Comparison of ENCODE assay signal across 8 cellular contexts in the genomic region with DNA sequence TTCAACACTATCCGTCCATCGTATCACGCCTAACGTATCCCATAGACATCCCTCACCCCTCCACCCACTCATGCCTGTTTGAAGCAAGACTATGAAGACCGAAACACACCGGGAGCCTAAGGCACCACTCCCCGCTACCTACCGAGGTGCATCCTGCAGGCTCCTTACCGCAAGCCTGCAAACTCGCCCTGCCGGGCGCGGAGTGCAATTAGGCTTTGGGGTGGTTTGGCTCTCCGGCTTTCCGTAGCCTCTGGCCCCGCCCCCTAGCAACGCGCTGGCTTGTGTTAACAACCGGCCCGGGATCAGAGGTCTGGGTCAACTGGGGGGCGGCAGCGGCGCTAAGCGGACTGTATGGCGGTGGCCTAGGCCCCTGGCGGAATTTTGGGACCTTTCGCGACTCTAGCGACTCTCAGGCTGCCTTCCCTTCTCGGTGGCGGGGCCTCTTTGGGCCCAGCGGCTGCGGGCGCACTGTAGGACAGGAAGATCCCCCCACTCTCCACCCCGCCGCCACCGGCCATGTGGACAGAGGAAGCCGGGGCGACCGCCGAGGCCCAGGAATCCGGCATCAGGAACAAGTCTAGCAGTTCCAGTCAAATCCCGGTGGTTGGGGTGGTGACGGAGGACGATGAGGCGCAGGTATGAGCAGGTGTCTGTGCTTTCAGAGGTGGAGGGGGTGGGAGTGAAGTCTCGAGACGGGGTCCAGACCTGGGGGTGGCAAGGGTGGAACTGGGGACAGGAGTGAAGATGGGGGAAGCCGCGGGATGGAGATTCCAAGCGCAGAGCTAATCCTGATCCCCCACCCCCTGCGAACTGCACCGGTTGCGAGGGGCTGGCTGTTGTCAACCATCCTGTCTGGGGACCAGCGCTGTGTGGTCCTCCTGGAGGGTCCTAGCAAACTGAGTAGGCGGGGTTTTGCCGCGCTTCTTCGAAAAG. TPM values are rescaled to one million over a fixed set of nuclear protein-coding genes. Genes with fewer than 3 reads are reported as not detected.
DNase-seq lines count a peak whose midpoint lies in the region; ATAC-seq and TF ChIP-seq lines count a peak whose summit lies in the region.

CFAP69 (plus strand) TSS at position 266 of the 933 bp plus-strand sequence; CDS start at position 517, 251 bp downstream.

- CTCF ChIA-PET in A673 (lab: Charles Lee) (no interaction called here), activated B cell treated with CpG ODN at 0.5 μM for 24 hours (lab: Charles Lee) (interaction anchor here (1.0 kb wide), 1 partner anchor 18 kb away, joined by 3 read pairs; no protein-coding TSS in a partner anchor)

- TF ChIP-seq POLR2A in spleen (IDR thresholded peaks at IDR 0.05) = no peak

- H3K9me3 ChIP-seq in A673 (ENCODE audit: low read depth, low read length, poor library complexity, severe bottlenecking) = no peaks in the 10 kb centered on the region
- no peaks in the 10 kb centered on the region for H3K9me3 ChIP-seq in spleen

- WGBS in spleen, 5 donors = 1 to 2% (median 1%) methylated on average over 26 to 59 of the region's 59 CpGs

- BruUV-seq in A673 (replicated peaks; lab: Mats Ljungman, UMichigan) = no TSS peak

- no peaks in the 10 kb centered on the region for H3K36me3 ChIP-seq in A673 (ENCODE audit: insufficient read depth, low read length, poor library complexity, severe bottlenecking)
- no peaks in the 10 kb centered on the region for H3K36me3 ChIP-seq in spleen

- DNase-seq in A673 (ENCODE audit: low spot score) (peak; percentile 92), NCI-H2171 (lab: John Stamatoyannopoulos, UW) (peak; percentile 81), activated B cell treated with CpG ODN at 0.5 μM for 24 hours (peak; percentile 82), cardiac fibroblast (ENCODE audit: low read depth in 2 of 2) (peak; percentile 91 to 92), iris pigment epithelial cell (ENCODE audit: low read depth) (peak; percentile 83), spleen (peak; percentile 95)

- peak within 1 kb of the TSS; percentile 87 for H3K4me3 Mint-ChIP-seq in activated B cell treated with CpG ODN at 0.5 μM for 24 hours

- POLR2A ChIA-PET in A673 (lab: Charles Lee; ENCODE audit: low non-redundant PET) (no interaction called here), activated B cell treated with CpG ODN at 0.5 μM for 24 hours (lab: Charles Lee) (no interaction called here)

- 0 out of 2 replicates have a peak, but pooled peaks have one; percentile 14 for TF ChIP-seq CTCF in A673 (conservative IDR thresholded peaks at IDR 0.05; ENCODE audit: low read depth, low read length)
- TF ChIP-seq CTCF in activated B cell treated with CpG ODN at 0.5 μM for 24 hours (IDR thresholded peaks at IDR 0.05) = no peak
- peak; percentile 57 for TF ChIP-seq CTCF in cardiac fibroblast (IDR thresholded peaks at IDR 0.05; ENCODE audit: low read depth, low read length)
- TF ChIP-seq CTCF in spleen (IDR thresholded peaks at IDR 0.05 in 8 of 11, conservative IDR thresholded peaks at IDR 0.05 in 3 of 11) = peak in 7 of 11 experiments; percentile 40 to 58 (median 51)

- H3K27me3 Mint-ChIP-seq in activated B cell treated with CpG ODN at 0.5 μM for 24 hours = peaks cover 37% of the 10 kb centered on the region

- intact Hi-C loops in A673 (cut with micrococcal nuclease; ENCODE audit: unreplicated experiment) = no loop called here
- intact Hi-C loops in activated B cell treated with CpG ODN at 0.5 μM for 24 hours (cut with micrococcal nuclease) = loop anchor here (1.0 to 10.0 kb wide), 6 partner anchors 66 to 1020 kb away; partner anchors contain the start of genes CDK14, CLDN12, FZD1 and GTPBP10
- intact Hi-C loops in spleen (cut with DNase I; ENCODE audit: low total_unique reads) = no loop called here

- peaks cover 2% of the 10 kb centered on the region for H3K36me3 Mint-ChIP-seq in activated B cell treated with CpG ODN at 0.5 μM for 24 hours (ENCODE audit: low read depth)

- H3K27ac Mint-ChIP-seq in activated B cell treated with CpG ODN at 0.5 μM for 24 hours = peak within 1 kb of the TSS; percentile 3

- H3K9me3 Mint-ChIP-seq in activated B cell treated with CpG ODN at 0.5 μM for 24 hours = no peaks in the 10 kb centered on the region

- ATAC-seq in GM18861 (IDR thresholded peaks at IDR 0.05; ENCODE audit: unreplicated experiment) (peak; percentile 68), HG03064 (IDR thresholded peaks at IDR 0.05; ENCODE audit: low read depth, unreplicated experiment) (peak; percentile 87), activated B cell treated with CpG ODN at 0.5 μM for 24 hours (ENCODE audit: low read depth) (peak; percentile 89)

- H3K4me3 ChIP-seq in A673 (ENCODE audit: low read depth, low read length, poor library complexity, severe bottlenecking) (peak within 1 kb of the TSS; percentile 82), cardiac fibroblast (replicated peaks in 1 of 2; ENCODE audit: low read depth in 2 of 2, low read length in 2 of 2) (peak within 1 kb of the TSS; percentile 92 to 97), spleen (peak within 1 kb of the TSS; percentile 69 to 95 (median 78))

- peaks cover 29% of the 10 kb centered on the region for H3K4me1 Mint-ChIP-seq in activated B cell treated with CpG ODN at 0.5 μM for 24 hours

- H3K4me1 ChIP-seq in A673 (ENCODE audit: insufficient read depth, low read length, poor library complexity, severe bottlenecking) = peaks cover 4% of the 10 kb centered on the region
- peaks cover 3 to 22% (median 21%) of the 10 kb centered on the region in 6 donors for H3K4me1 ChIP-seq in spleen

- no peaks in the 10 kb centered on the region for H3K27me3 ChIP-seq in A673 (replicated peaks; ENCODE audit: insufficient read depth, low read depth, low read length, poor library complexity)
- H3K27me3 ChIP-seq in spleen (replicated peaks in 1 of 7) = peaks cover 0 to 25% (median 0%) of the 10 kb centered on the region in 7 donors

- peak within 1 kb of the TSS; percentile 2 for H3K27ac ChIP-seq in A673 (ENCODE audit: low read depth, low read length, poor library complexity, severe bottlenecking)
- H3K27ac ChIP-seq in spleen = peak within 1 kb of the TSS; percentile 42 to 84 (median 69)

RNA-seq across cellular contexts. Expression of gene CFAP69, which starts in this region (rescaled TPM):
- total RNA-seq in A673 (2021) = 2.4 and 4.3 TPM in 2 replicates
- total RNA-seq in activated B cell treated with CpG ODN at 0.5 μM for 24 hours = 0.62 TPM in 1 of 2 replicates, not detected in the other
- total RNA-seq in spleen = 10 to 100 TPM in 2 of 7 donors, 1 to 10 TPM in 5; 5.2 to 15.8 (median 7.7) TPM
- polyA plus RNA-seq in spleen = 1 to 10 TPM; 1.0 to 8.3 (median 4.0) TPM

Comparison
In these comparisons a context has a peak if more than half of its experiments do, and no peak if none do; other contexts are left out.
1. Peak in every context shown above with its lines: DNase-seq, ATAC-seq, H3K4me3 ChIP-seq and H3K27ac ChIP-seq.
2. Peak in DNase-seq and ATAC-seq in activated B cell treated with CpG ODN at 0.5 μM for 24 hours; RNA of the gene not detected or under 1 TPM.